ENCODE assay signal across 23 cellular contexts in the genomic region with DNA sequence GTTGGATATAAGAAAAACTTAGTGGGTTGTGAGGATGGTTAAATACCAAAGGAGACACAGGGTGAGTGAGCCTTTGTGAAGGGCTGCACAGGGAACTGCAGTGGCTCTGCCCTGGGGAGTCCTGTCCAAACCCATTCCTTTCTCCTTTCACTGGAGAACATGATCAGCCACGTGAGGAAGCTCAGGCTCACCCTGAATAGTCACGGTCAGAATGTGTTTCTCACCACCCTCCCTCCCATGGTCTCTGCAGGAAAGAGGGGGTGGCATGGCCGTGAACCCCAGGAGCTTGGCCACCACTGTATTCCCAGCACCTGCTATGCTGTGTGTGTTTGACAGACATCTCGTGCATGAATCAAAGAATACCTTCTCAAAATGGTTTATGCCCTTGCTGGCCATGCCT.
"Had no signal": no experiment of that assay in that cellular context is flagged by ENCODE, and none has a peak within 500 bp of the region (broad histone marks: within the 10 kb centered on the region; RNA-seq: fewer than 3 reads in every experiment).

No MANE protein-coding gene starts in this region.

- H3K27ac ChIP-seq: ascending aorta, brain microvascular endothelial cell, lower lobe of right lung, parathyroid adenoma, stomach, vagina had no signal

- H3K27me3 Mint-ChIP-seq: stimulated activated memory B cell treated with anti-CD40 and anti-IgM and Interleukin-4, amounts not matched to agents 10 μg/mL and 1 μg/mL and 100 μg/mL, for 72 hours had no signal

- H3K9me3 ChIP-seq: ascending aorta, lower lobe of right lung, stomach, vagina had no signal

- H3K36me3 Mint-ChIP-seq: activated CD4-positive, alpha-beta memory T cell treated with anti-CD3 and anti-CD28 coated beads for 36 hours; immature natural killer cell; naive B cell; stimulated activated memory B cell treated with anti-CD40 and anti-IgM and Interleukin-4, amounts not matched to agents 10 μg/mL and 1 μg/mL and 100 μg/mL, for 72 hours had no signal

- H3K9ac ChIP-seq: parathyroid adenoma had no signal

- H3K27ac Mint-ChIP-seq: activated CD4-positive, alpha-beta memory T cell treated with anti-CD3 and anti-CD28 coated beads for 36 hours; activated naive CD4-positive, alpha-beta T cell treated with anti-CD3 and anti-CD28 coated beads for 36 hours had no signal

- H3K4me3 Mint-ChIP-seq: activated CD4-positive, alpha-beta memory T cell treated with anti-CD3 and anti-CD28 coated beads for 36 hours; activated naive CD4-positive, alpha-beta T cell treated with anti-CD3 and anti-CD28 coated beads for 36 hours; central memory CD8-positive, alpha-beta T cell; stimulated activated memory B cell treated with anti-CD40 and anti-IgM and Interleukin-4, amounts not matched to agents 10 μg/mL and 1 μg/mL and 100 μg/mL, for 72 hours; T-helper 17 cell had no signal

- ATAC-seq: left lobe of liver; lower lobe of right lung; sciatic nerve; stimulated activated memory B cell treated with anti-CD40 and anti-IgM and Interleukin-4, amounts not matched to agents 10 μg/mL and 1 μg/mL and 100 μg/mL, for 72 hours; T-helper 17 cell had no signal

- H3K79me2 ChIP-seq: parathyroid adenoma had no signal

- FAIRE-seq: colon, small intestine had no signal

- H2AFZ ChIP-seq: parathyroid adenoma had no signal

- DNase-seq: activated CD4-positive, alpha-beta memory T cell treated with anti-CD3 and anti-CD28 coated beads for 36 hours; activated CD4-positive, alpha-beta T cell treated with anti-CD3 and anti-CD28 coated beads for 48 hours; activated naive CD4-positive, alpha-beta T cell treated with anti-CD3 and anti-CD28 coated beads for 36 hours; brain microvascular endothelial cell; effector memory CD4-positive, alpha-beta T cell; foreskin melanocyte; immature natural killer cell; lower lobe of right lung; naive B cell; nucleus accumbens; small intestine; stimulated activated CD4-positive, alpha-beta T cell treated with anti-CD3 and anti-CD28 coated beads, Interleukin-2, amount 100 ng/mL, for 24 hours; stomach; T-helper 17 cell; trophoblast cell had no signal

- H3K4me1 ChIP-seq: parathyroid adenoma had no signal

- H3K27me3 ChIP-seq: ascending aorta, brain microvascular endothelial cell, vagina had no signal

- H3K4me3 ChIP-seq: ascending aorta, lower lobe of right lung, stomach, vagina had no signal

- H3K9me3 Mint-ChIP-seq: activated CD4-positive, alpha-beta memory T cell treated with anti-CD3 and anti-CD28 coated beads for 36 hours; activated naive CD4-positive, alpha-beta T cell treated with anti-CD3 and anti-CD28 coated beads for 36 hours; central memory CD8-positive, alpha-beta T cell; immature natural killer cell; naive B cell; stimulated activated memory B cell treated with anti-CD40 and anti-IgM and Interleukin-4, amounts not matched to agents 10 μg/mL and 1 μg/mL and 100 μg/mL, for 72 hours had no signal

- H3K36me3 ChIP-seq: ascending aorta, brain microvascular endothelial cell, lower lobe of right lung, stomach, vagina had no signal
